8 cellular contexts compared by ENCODE assay signal in genomic region chr13:24159921-24160324, GRCh38. TPM values are rescaled to one million over a fixed set of nuclear protein-coding genes. Genes with fewer than 3 reads are reported as not detected.
A peak's percentile ranks its signal among the peaks of the same experiment; 100 is the strongest.
DNase-seq lines count a peak whose midpoint lies in the region; TF ChIP-seq lines count a peak whose summit lies in the region.

No MANE protein-coding gene starts in this region.

- DNase-seq in CD14-positive monocyte (ENCODE audit: low spot score): no peak
- DNase-seq in M059J (ENCODE audit: low read depth): peak; percentile 65
- DNase-seq in inferior parietal cortex (ENCODE audit: extremely low spot score): no peak
- no peak for DNase-seq in RKO (ENCODE audit: low spot score)
- DNase-seq in hippocampal formation (lab: John Stamatoyannopoulos, UW): no peak
- DNase-seq in NCI-H1092 treated with DMSO at 0.1 percent for 48 hours (lab: John Stamatoyannopoulos, UW): no peak

- intact Hi-C loops in CD14-positive monocyte (cut with micrococcal nuclease): loop anchor here in 1 of 2 donors (10.0 kb wide), 1 partner anchor 785 kb away; no protein-coding TSS in a partner anchor
- intact Hi-C loops in dendritic cell treated with granulocyte-macrophage colony-stimulating factor and Interleukin-4, amounts not matched to agents 40 ng/mL and 50 ng/mL, for 4 days (cut with micrococcal nuclease): loop anchor here (10.0 kb wide), 2 partner anchors 95 to 785 kb away; no protein-coding TSS in a partner anchor

- H3K36me3 Mint-ChIP-seq in CD14-positive monocyte (peaks cover 0 to 9% of the 10 kb centered on the region in 2 donors), nephron (ENCODE audit: low read depth) (no peaks in the 10 kb centered on the region)
- H3K36me3 Mint-ChIP-seq in dendritic cell treated with granulocyte-macrophage colony-stimulating factor and Interleukin-4, amounts not matched to agents 40 ng/mL and 50 ng/mL, for 4 days (ENCODE audit: low read depth): no peaks in the 10 kb centered on the region

- TF ChIP-seq CTCF in CD14-positive monocyte (IDR thresholded peaks at IDR 0.05) (no peak), nephron (IDR thresholded peaks at IDR 0.05; ENCODE audit: unreplicated experiment in 3 of 3) (no peak)

- H3K9me3 Mint-ChIP-seq in CD14-positive monocyte (peaks cover 0 to 4% (median 0%) of the 10 kb centered on the region in 7 donors), nephron (no peaks in the 10 kb centered on the region)
- H3K9me3 Mint-ChIP-seq in dendritic cell treated with granulocyte-macrophage colony-stimulating factor and Interleukin-4, amounts not matched to agents 40 ng/mL and 50 ng/mL, for 4 days: no peaks in the 10 kb centered on the region

- H3K27me3 Mint-ChIP-seq in CD14-positive monocyte (ENCODE audit: low read depth in 3 of 3): peaks cover 17 to 21% (median 20%) of the 10 kb centered on the region in 3 donors
- peaks cover 26% of the 10 kb centered on the region for H3K27me3 Mint-ChIP-seq in dendritic cell treated with granulocyte-macrophage colony-stimulating factor and Interleukin-4, amounts not matched to agents 40 ng/mL and 50 ng/mL, for 4 days
- H3K27me3 Mint-ChIP-seq in nephron (ENCODE audit: low read depth): peaks cover 26% of the 10 kb centered on the region

- H3K4me1 Mint-ChIP-seq in CD14-positive monocyte (peaks cover 18% of the 10 kb centered on the region), nephron (peaks cover 18% of the 10 kb centered on the region)
- peaks cover 18% of the 10 kb centered on the region for H3K4me1 Mint-ChIP-seq in dendritic cell treated with granulocyte-macrophage colony-stimulating factor and Interleukin-4, amounts not matched to agents 40 ng/mL and 50 ng/mL, for 4 days (ENCODE audit: low read depth)

- H3K27ac Mint-ChIP-seq in CD14-positive monocyte (peak overlapping the region in 3 of 7 donors; percentile 40 to 73 (median 67)), nephron (peak overlapping the region; percentile 48 to 88 (median 77))
- peak overlapping the region; percentile 82 for H3K27ac Mint-ChIP-seq in dendritic cell treated with granulocyte-macrophage colony-stimulating factor and Interleukin-4, amounts not matched to agents 40 ng/mL and 50 ng/mL, for 4 days

- H3K4me3 Mint-ChIP-seq in CD14-positive monocyte (peak overlapping the region; percentile 85 to 90), nephron (peak overlapping the region; percentile 83 to 89 (median 87))
- peak overlapping the region; percentile 91 for H3K4me3 Mint-ChIP-seq in dendritic cell treated with granulocyte-macrophage colony-stimulating factor and Interleukin-4, amounts not matched to agents 40 ng/mL and 50 ng/mL, for 4 days

RNA-seq across cellular contexts. Expression of gene SPATA13, which starts 0.6 kb away (rescaled TPM):
- polyA plus RNA-seq in CD14-positive monocyte: 10 to 100 TPM in 1 of 2 donors, 1 to 10 TPM in 1; 9.3 to 11.6 TPM
- total RNA-seq in M059J (2014; rRNA removed; shearing (Covaris generic)): 4.1 and 7.1 TPM in 2 replicates
